18 cellular contexts compared by ENCODE assay signal in the genomic region with DNA sequence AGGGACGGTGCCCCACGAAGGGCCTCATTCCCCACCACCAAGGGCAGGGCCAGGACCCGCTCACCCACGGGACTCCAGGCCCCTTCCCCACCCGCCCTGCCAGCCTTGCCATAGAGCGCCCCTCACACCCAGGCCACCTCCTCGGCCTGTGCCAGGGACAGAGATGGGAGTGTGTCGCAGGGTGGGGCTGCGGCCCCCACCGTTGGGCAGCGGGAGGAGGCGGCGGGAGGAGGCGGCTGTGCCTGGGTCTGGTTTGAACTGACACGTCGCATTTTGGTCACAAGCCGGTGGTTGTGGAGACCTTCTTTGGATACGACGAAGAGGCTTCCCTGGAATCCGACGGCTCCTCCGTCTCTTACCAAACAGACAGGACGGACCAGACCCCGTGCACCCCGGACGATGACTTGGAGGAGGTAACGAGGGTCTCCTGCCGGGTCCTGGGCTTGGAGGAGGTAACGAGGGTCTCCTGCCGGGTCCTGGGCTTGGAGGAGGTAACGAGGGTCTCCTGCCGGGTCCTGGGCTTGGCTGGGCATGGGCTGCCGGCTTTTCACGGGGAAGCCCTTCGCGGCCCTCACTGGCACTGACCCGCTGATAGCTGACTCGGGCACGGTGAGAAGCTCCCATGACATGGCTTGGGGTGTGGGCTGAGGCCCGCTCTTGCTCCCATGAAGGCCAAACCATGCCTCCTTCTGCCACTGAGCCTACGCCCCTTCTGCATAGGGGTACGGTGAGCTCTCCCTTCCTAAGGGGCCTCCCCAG. TPM values are rescaled to one million over a fixed set of nuclear protein-coding genes. Genes with fewer than 3 reads are reported as not detected.
DNase-seq lines count a peak whose midpoint lies in the region; ATAC-seq and TF ChIP-seq lines count a peak whose summit lies in the region.
"Had no signal": no experiment of that assay in that cellular context is flagged by ENCODE, and none has a peak within 500 bp of the region (broad histone marks: within the 10 kb centered on the region; RNA-seq: fewer than 3 reads in every experiment).

No MANE protein-coding gene starts in this region.

- TF ChIP-seq CTCF in dorsolateral prefrontal cortex (IDR thresholded peaks at IDR 0.05 in 54 of 56, conservative IDR thresholded peaks at IDR 0.05 in 2 of 56; ENCODE audit: low read depth in 1 of 56, partially characterized antibody in 56 of 56) (no peak), lower lobe of right lung (IDR thresholded peaks at IDR 0.05) (no peak)

- intact Hi-C loops in dorsolateral prefrontal cortex (cut with DNase I) (loop anchor here (5.0 kb wide), 5 partner anchors 38 to 253 kb away; no protein-coding TSS in a partner anchor), lower lobe of right lung (cut with DNase I) (loop anchor here (10.0 kb wide), 1 partner anchor 256 kb away; no protein-coding TSS in a partner anchor), aorta (cut with DNase I) (loop anchor here in 1 of 2 donors (5.0 kb wide), 1 partner anchor 253 kb away; no protein-coding TSS in a partner anchor)

- WGBS in aorta, 2 donors: 90 to 92% methylated on average over 39 to 42 of the region's 42 CpGs

- H3K27ac ChIP-seq in dorsolateral prefrontal cortex (peak overlapping the region in 1 of 59 donors; percentile 13), lower lobe of right lung (no peak overlapping the region), aorta (ENCODE audit: low read depth in 1 of 2, low read length in 2 of 2) (no peak overlapping the region)
- H3K27ac ChIP-seq: PC-9 had no signal

- no peaks in the 10 kb centered on the region for H3K36me3 ChIP-seq in lower lobe of right lung
- no peaks in the 10 kb centered on the region for H3K36me3 ChIP-seq in aorta (ENCODE audit: control insufficient read depth in 1 of 2, insufficient read depth in 2 of 2, low read length in 1 of 2)
- H3K36me3 ChIP-seq: MG63 had no signal

- peak; percentile 0 for DNase-seq in stimulated activated CD4-positive, alpha-beta T cell treated with anti-CD3 and anti-CD28 coated beads, Interleukin-1b, Interleukin-23, amount 100 ng/mL, for 48 hours
- no peak for DNase-seq in stimulated activated CD4-positive, alpha-beta T cell treated with anti-CD3 and anti-CD28 coated beads, Interleukin-2, amount 100 ng/mL, for 24 hours
- DNase-seq in dorsolateral prefrontal cortex (peak in 6 of 10 donors; percentile 10 to 41 (median 32)), lower lobe of right lung (peak; percentile 32), aorta (peak; percentile 36 to 74), epidermal melanocyte (ENCODE audit: insufficient read length, low spot score) (no peak), HUDEP-2 (lab: John Stamatoyannopoulos, UW; ENCODE audit: unreplicated experiment in 76 of 76) (no peak)
- DNase-seq: CD4-positive, alpha-beta memory T cell; H9; IMR-90; Karpas-422; MG63; NCI-H1092; NCI-H146; NCI-H2081; NCI-H510A; NCI-H774; PC-9 had no signal

- ATAC-seq in lower lobe of right lung: no peak
- no peak for ATAC-seq in aorta (ENCODE audit: low FRiP score)

- H3K9me3 ChIP-seq in lower lobe of right lung (no peaks in the 10 kb centered on the region), aorta (ENCODE audit: control insufficient read depth, low read length) (no peaks in the 10 kb centered on the region)
- H3K9me3 ChIP-seq: MG63 had no signal

- H3K27me3 ChIP-seq in dorsolateral prefrontal cortex (no peaks in the 10 kb centered on the region), lower lobe of right lung (ENCODE audit: low read depth) (peaks cover 26% of the 10 kb centered on the region), aorta (ENCODE audit: control insufficient read depth in 1 of 2, insufficient read depth in 2 of 2, low read length in 1 of 2) (no peaks in the 10 kb centered on the region)
- H3K27me3 ChIP-seq: MG63 had no signal

- no peak overlapping the region for H3K4me3 ChIP-seq in dorsolateral prefrontal cortex
- no peak overlapping the region for H3K4me3 ChIP-seq in lower lobe of right lung
- no peak overlapping the region for H3K4me3 ChIP-seq in aorta (ENCODE audit: low read length in 2 of 2)
- H3K4me3 ChIP-seq: MG63, PC-9 had no signal

- H3K4me1 ChIP-seq in lower lobe of right lung (no peaks in the 10 kb centered on the region), aorta (ENCODE audit: control insufficient read depth in 1 of 2, insufficient read depth in 2 of 2, low read length in 2 of 2) (no peaks in the 10 kb centered on the region)

RNA-seq across cellular contexts. Expression of gene DPYSL4, which starts 46.4 kb away (rescaled TPM):
- total RNA-seq in dorsolateral prefrontal cortex (10 to 100 TPM; 39.1 to 85.2 (median 53.3) TPM), lower lobe of right lung (2.1 TPM), aorta (1 to 10 TPM in 1 of 2 donors, under 1 TPM in 1; 0.84 to 1.4 TPM)
- polyA plus RNA-seq in aorta: under 1 TPM in 1 of 2 donors, not detected in 1; 0.95 TPM

Comparison
In these comparisons a context has a peak if more than half of its experiments do, and no peak if none do; other contexts are left out.
1. DNase-seq: peak in stimulated activated CD4-positive, alpha-beta T cell treated with anti-CD3 and anti-CD28 coated beads, Interleukin-1b, Interleukin-23, amount 100 ng/mL, for 48 hours (single experiment), dorsolateral prefrontal cortex (6 of 10), lower lobe of right lung (single experiment) and aorta (2 of 2); none in stimulated activated CD4-positive, alpha-beta T cell treated with anti-CD3 and anti-CD28 coated beads, Interleukin-2, amount 100 ng/mL, for 24 hours (0 of 2), epidermal melanocyte (single experiment) and HUDEP-2 (0 of 76).
2. RNA of gene DPYSL4, which starts 46.4 kb away (total RNA-seq): 39.1 to 85.2 TPM in dorsolateral prefrontal cortex; 2.1 TPM in lower lobe of right lung (single experiment) and 0.84 to 1.4 TPM in aorta; every median in the first group is over 10 times any median in the second.